ENCODE assay signal across 16 cellular contexts in genomic region chr2:97717618-97718005, GRCh38. TPM values are rescaled to one million over a fixed set of nuclear protein-coding genes. Genes with fewer than 3 reads are reported as not detected.
DNase-seq lines count a peak whose midpoint lies in the region; ATAC-seq, FAIRE-seq and TF ChIP-seq lines count a peak whose summit lies in the region.
"Had no signal": no experiment of that assay in that cellular context is flagged by ENCODE, and none has a peak within 500 bp of the region (broad histone marks: within the 10 kb centered on the region; RNA-seq: fewer than 3 reads in every experiment).

No MANE protein-coding gene starts in this region.

- POLR2A ChIA-PET in activated CD4-positive, alpha-beta memory T cell treated with anti-CD3 and anti-CD28 coated beads for 36 hours (lab: Charles Lee) = interaction anchor here (1.1 to 1.8 kb wide), 4 partner anchors 10 to 72 kb away, joined by 3 to 9 read pairs (median 3); partner anchors contain the start of gene COX5B

- no peak for FAIRE-seq in small intestine (lab: Jason Lieb, UNC)
- FAIRE-seq: H54 had no signal

- H3K27me3 Mint-ChIP-seq in activated naive CD4-positive, alpha-beta T cell treated with anti-CD3 and anti-CD28 coated beads for 36 hours (ENCODE audit: low read depth) = no peaks in the 10 kb centered on the region
- H3K27me3 Mint-ChIP-seq in activated CD4-positive, alpha-beta memory T cell treated with anti-CD3 and anti-CD28 coated beads for 36 hours = no peaks in the 10 kb centered on the region
- H3K27me3 Mint-ChIP-seq in immature natural killer cell (ENCODE audit: low read depth in 3 of 3) (peaks cover 12 to 28% (median 22%) of the 10 kb centered on the region in 3 donors), type B pancreatic cell (no peaks in the 10 kb centered on the region)

- H3K9me3 ChIP-seq in small intestine (ENCODE audit: control insufficient read depth, low read depth) = no peaks in the 10 kb centered on the region
- H3K9me3 ChIP-seq: heart right ventricle had no signal

- H3K4me1 Mint-ChIP-seq in activated naive CD4-positive, alpha-beta T cell treated with anti-CD3 and anti-CD28 coated beads for 36 hours (ENCODE audit: low read depth) = peaks cover 75% of the 10 kb centered on the region
- H3K4me1 Mint-ChIP-seq in activated CD4-positive, alpha-beta memory T cell treated with anti-CD3 and anti-CD28 coated beads for 36 hours (ENCODE audit: low read depth) = peaks cover 72% of the 10 kb centered on the region
- peaks cover 87 to 98% of the 10 kb centered on the region in 2 donors for H3K4me1 Mint-ChIP-seq in immature natural killer cell
- H3K4me1 Mint-ChIP-seq in type B pancreatic cell (ENCODE audit: unreplicated experiment) = peaks cover 26% of the 10 kb centered on the region

- no peaks in the 10 kb centered on the region for H3K36me3 ChIP-seq in small intestine (ENCODE audit: control insufficient read depth in 2 of 2, insufficient read depth in 2 of 2, low read length in 2 of 2)
- H3K36me3 ChIP-seq: heart right ventricle had no signal

- ATAC-seq in HG03135 (IDR thresholded peaks at IDR 0.05; ENCODE audit: unreplicated experiment) (no peak), HG03045 (IDR thresholded peaks at IDR 0.05; ENCODE audit: unreplicated experiment) (no peak)
- ATAC-seq: heart right ventricle, Panc1, WTC11 had no signal

- H3K27ac ChIP-seq in small intestine (ENCODE audit: low read depth in 1 of 2, low read length in 1 of 2) = peak overlapping the region; percentile 32 to 61
- H3K27ac ChIP-seq: coronary artery, parathyroid adenoma had no signal

- H3K36me3 Mint-ChIP-seq in activated naive CD4-positive, alpha-beta T cell treated with anti-CD3 and anti-CD28 coated beads for 36 hours (ENCODE audit: low read depth) = peaks cover 49% of the 10 kb centered on the region
- H3K36me3 Mint-ChIP-seq in activated CD4-positive, alpha-beta memory T cell treated with anti-CD3 and anti-CD28 coated beads for 36 hours = peaks cover 56% of the 10 kb centered on the region
- H3K36me3 Mint-ChIP-seq in immature natural killer cell (peaks cover 44 to 60% (median 47%) of the 10 kb centered on the region in 3 donors), type B pancreatic cell (no peaks in the 10 kb centered on the region)
- H3K36me3 Mint-ChIP-seq: WTC11 had no signal

- CTCF ChIA-PET in activated naive CD4-positive, alpha-beta T cell treated with anti-CD3 and anti-CD28 coated beads for 36 hours (lab: Charles Lee) = interaction anchor here (0.6 to 2.6 kb wide), 7 partner anchors 9 to 127 kb away, joined by 3 to 20 read pairs (median 6); no protein-coding TSS in a partner anchor
- CTCF ChIA-PET in activated CD4-positive, alpha-beta memory T cell treated with anti-CD3 and anti-CD28 coated beads for 36 hours (lab: Charles Lee) = interaction anchor here (1.3 to 2.6 kb wide), 7 partner anchors 8 to 127 kb away, joined by 4 to 26 read pairs (median 13); no protein-coding TSS in a partner anchor

- peak overlapping the region in 1 of 2 donors; percentile 38 for H3K4me3 ChIP-seq in small intestine (ENCODE audit: low read depth in 1 of 2, low read length in 2 of 2)
- H3K4me3 ChIP-seq: coronary artery had no signal

- no peak for DNase-seq in activated naive CD4-positive, alpha-beta T cell treated with anti-CD3 and anti-CD28 coated beads for 36 hours
- DNase-seq in activated naive CD4-positive, alpha-beta T cell (lab: John Stamatoyannopoulos, UW) = no peak
- DNase-seq in activated CD4-positive, alpha-beta memory T cell treated with anti-CD3 and anti-CD28 coated beads for 36 hours = no peak
- no peak for DNase-seq in immature natural killer cell
- DNase-seq in small intestine = no peak
- DNase-seq in type B pancreatic cell (ENCODE audit: extremely low spot score, unreplicated experiment) = no peak
- DNase-seq: heart right ventricle, islet precursor cell, NCI-H2029 treated with DMSO at 0.1 percent for 48 hours had no signal

- no peak for TF ChIP-seq CTCF in type B pancreatic cell (conservative IDR thresholded peaks at IDR 0.05)

- intact Hi-C loops in activated naive CD4-positive, alpha-beta T cell treated with anti-CD3 and anti-CD28 coated beads for 36 hours (cut with micrococcal nuclease) = loop anchor here (10.0 kb wide), 1 partner anchor 1617 kb away; the partner anchor contains the start of genes EIF5B and TXNDC9
- intact Hi-C loops in activated CD4-positive, alpha-beta memory T cell treated with anti-CD3 and anti-CD28 coated beads for 36 hours (cut with micrococcal nuclease) = loop anchor here (1.0 to 10.0 kb wide), 2 partner anchors 28 to 277 kb away; partner anchors contain the start of gene TMEM131

- WGBS in small intestine, 3 donors = 57 to 68% (median 57%) methylated on average over 3 of the region's 3 CpGs

- peak overlapping the region; percentile 95 for H3K27ac Mint-ChIP-seq in activated naive CD4-positive, alpha-beta T cell treated with anti-CD3 and anti-CD28 coated beads for 36 hours
- peak overlapping the region; percentile 95 for H3K27ac Mint-ChIP-seq in activated CD4-positive, alpha-beta memory T cell treated with anti-CD3 and anti-CD28 coated beads for 36 hours
- peak overlapping the region; percentile 96 to 100 (median 98) for H3K27ac Mint-ChIP-seq in immature natural killer cell
- H3K27ac Mint-ChIP-seq in type B pancreatic cell = no peak overlapping the region
- H3K27ac Mint-ChIP-seq: WTC11 had no signal

- no peaks in the 10 kb centered on the region for H3K9me3 Mint-ChIP-seq in activated naive CD4-positive, alpha-beta T cell treated with anti-CD3 and anti-CD28 coated beads for 36 hours
- H3K9me3 Mint-ChIP-seq in activated CD4-positive, alpha-beta memory T cell treated with anti-CD3 and anti-CD28 coated beads for 36 hours = no peaks in the 10 kb centered on the region
- H3K9me3 Mint-ChIP-seq in immature natural killer cell (no peaks in the 10 kb centered on the region), type B pancreatic cell (no peaks in the 10 kb centered on the region)
- H3K9me3 Mint-ChIP-seq: WTC11 had no signal

- H3K27me3 ChIP-seq in small intestine (ENCODE audit: control insufficient read depth in 2 of 2, insufficient read depth in 2 of 2, low read length in 2 of 2) = no peaks in the 10 kb centered on the region
- H3K27me3 ChIP-seq: heart right ventricle had no signal

- no peaks in the 10 kb centered on the region for H3K4me1 ChIP-seq in small intestine (ENCODE audit: control insufficient read depth in 2 of 2, insufficient read depth in 1 of 2, low read depth in 1 of 2, low read length in 1 of 2)
- H3K4me1 ChIP-seq: parathyroid adenoma had no signal

- H3K4me3 Mint-ChIP-seq in activated naive CD4-positive, alpha-beta T cell treated with anti-CD3 and anti-CD28 coated beads for 36 hours = peak overlapping the region; percentile 85
- peak overlapping the region; percentile 76 for H3K4me3 Mint-ChIP-seq in activated CD4-positive, alpha-beta memory T cell treated with anti-CD3 and anti-CD28 coated beads for 36 hours
- H3K4me3 Mint-ChIP-seq in immature natural killer cell = peak overlapping the region; percentile 92 to 99 (median 98)
- H3K4me3 Mint-ChIP-seq in type B pancreatic cell = no peak overlapping the region
- H3K4me3 Mint-ChIP-seq: WTC11 had no signal

RNA-seq across cellular contexts. Expression of gene ZAP70, which starts 4.2 kb away (rescaled TPM):
- total RNA-seq in activated naive CD4-positive, alpha-beta T cell treated with anti-CD3 and anti-CD28 coated beads for 36 hours = 100 to 1,000 TPM; 167 TPM
- 100 to 1,000 TPM; 160 to 166 TPM for total RNA-seq in activated CD4-positive, alpha-beta memory T cell treated with anti-CD3 and anti-CD28 coated beads for 36 hours
- 100 to 1,000 TPM; 219 to 329 (median 246) TPM for polyA plus RNA-seq in immature natural killer cell
- polyA plus RNA-seq in small intestine = 10 to 100 TPM in 1 of 3 donors, 1 to 10 TPM in 2; 2.5 to 15.9 (median 3.9) TPM
- 1.2 and 2.5 TPM in 2 replicates for total RNA-seq in type B pancreatic cell (ENCODE audit: low replicate concordance)

RNA-seq across cellular contexts. Expression of gene C2orf92, which starts 48.1 kb away (rescaled TPM):
- total RNA-seq in activated naive CD4-positive, alpha-beta T cell treated with anti-CD3 and anti-CD28 coated beads for 36 hours = 1 to 10 TPM; 2.7 to 2.8 TPM
- 1 to 10 TPM; 4.5 to 4.8 TPM for total RNA-seq in activated CD4-positive, alpha-beta memory T cell treated with anti-CD3 and anti-CD28 coated beads for 36 hours
- polyA plus RNA-seq in immature natural killer cell (under 1 TPM in 1 of 3 donors, not detected in 2; 0.37 TPM), small intestine (10 to 100 TPM in 1 of 3 donors, 1 to 10 TPM in 2; 1.4 to 13.6 (median 8.6) TPM)
- total RNA-seq in type B pancreatic cell (ENCODE audit: low replicate concordance) = 9.0 and 11.5 TPM in 2 replicates

RNA-seq across cellular contexts. Expression of gene ACTR1B, which starts 53.8 kb away (rescaled TPM):
- 100 to 1,000 TPM; 103 to 104 TPM for total RNA-seq in activated naive CD4-positive, alpha-beta T cell treated with anti-CD3 and anti-CD28 coated beads for 36 hours
- 100 to 1,000 TPM; 113 to 114 TPM for total RNA-seq in activated CD4-positive, alpha-beta memory T cell treated with anti-CD3 and anti-CD28 coated beads for 36 hours
- polyA plus RNA-seq in immature natural killer cell = 10 to 100 TPM; 15.3 to 19.3 (median 17.3) TPM
- polyA plus RNA-seq in small intestine = 10 to 100 TPM; 66.5 to 91.2 (median 68.3) TPM
- 59.5 and 69.0 TPM in 2 replicates for total RNA-seq in type B pancreatic cell (ENCODE audit: low replicate concordance)

Comparison
In these comparisons a context has a peak if more than half of its experiments do, and no peak if none do; other contexts are left out.
1. RNA of gene ZAP70, which starts 4.2 kb away (total RNA-seq): 167 TPM in activated naive CD4-positive, alpha-beta T cell treated with anti-CD3 and anti-CD28 coated beads for 36 hours and 160 to 166 TPM in activated CD4-positive, alpha-beta memory T cell treated with anti-CD3 and anti-CD28 coated beads for 36 hours; 1.2 to 2.5 TPM in type B pancreatic cell; every median in the first group is over 10 times any median in the second.